ENCODE assay signal across 19 cellular contexts in genomic region chr2:168798076-168798887, GRCh38. TPM values are rescaled to one million over a fixed set of nuclear protein-coding genes. Genes with fewer than 3 reads are reported as not detected.
DNase-seq lines count a peak whose midpoint lies in the region; ATAC-seq and TF ChIP-seq lines count a peak whose summit lies in the region.
"Had no signal": no experiment of that assay in that cellular context is flagged by ENCODE, and none has a peak within 500 bp of the region (broad histone marks: within the 10 kb centered on the region; RNA-seq: fewer than 3 reads in every experiment).

No MANE protein-coding gene starts in this region.

- no peak overlapping the region for H2BK5ac ChIP-seq in H9 (ENCODE audit: insufficient read length, low read length)
- no peak overlapping the region for H2BK5ac ChIP-seq in mesenchymal stem cell (ENCODE audit: low read depth, low read length, poor library complexity, severe bottlenecking)

- peaks cover 38% of the 10 kb centered on the region in 2 experiments for H3K4me1 Mint-ChIP-seq in H9
- H3K4me1 Mint-ChIP-seq in activated T-cell treated with anti-CD3 and anti-CD28 coated beads, Interleukin-2, amount 50 U/mL, for 4 hours (ENCODE audit: low read depth): no peaks in the 10 kb centered on the region

- no peak overlapping the region for H4K91ac ChIP-seq in H9 (ENCODE audit: insufficient read length, low read depth, low read length)
- H4K91ac ChIP-seq in mesenchymal stem cell (ENCODE audit: low read length): no peak overlapping the region

- no peak overlapping the region for H2BK15ac ChIP-seq in H9 (ENCODE audit: low read depth, low read length)
- H2BK15ac ChIP-seq in mesenchymal stem cell (ENCODE audit: low read depth, poor library complexity, severe bottlenecking): no peak overlapping the region

- DNase-seq in H9 (peak; percentile 50), NCI-H226 (peak; percentile 37), dermis blood vessel endothelial cell (peak; percentile 48), mesenchymal stem cell (peak; percentile 32)
- DNase-seq in activated CD4-positive, alpha-beta T cell treated with anti-CD3 and anti-CD28 coated beads for 1 hour: no peak
- DNase-seq in stimulated activated CD4-positive, alpha-beta T cell treated with anti-CD3 and anti-CD28 coated beads, Interleukin-2, amount 100 ng/mL, for 48 hours: no peak
- DNase-seq in activated T-cell treated with anti-CD3 and anti-CD28 coated beads, Interleukin-2, amount 50 U/mL, for 4 hours: no peak
- DNase-seq: activated CD4-positive, alpha-beta T cell treated with anti-CD3 and anti-CD28 coated beads for 4 hours; anterior cingulate cortex; effector CD4-positive, alpha-beta T cell; GDM1; HFFc6; kidney glomerular epithelial cell; NCI-H1417 treated with DMSO at 0.1 percent for 48 hours; substantia nigra had no signal

- H2BK120ac ChIP-seq in H9 (ENCODE audit: low read depth, low read length, poor library complexity, severe bottlenecking) (no peak overlapping the region), mesenchymal stem cell (ENCODE audit: low read depth, low read length) (no peak overlapping the region)

- ATAC-seq in HG03139 (IDR thresholded peaks at IDR 0.05; ENCODE audit: unreplicated experiment): no peak
- no peak for ATAC-seq in activated T-cell treated with anti-CD3 and anti-CD28 coated beads, Interleukin-2, amount 50 U/mL, for 4 hours

- H3K9me3 ChIP-seq in H9 (ENCODE audit: control insufficient read depth, low read depth, low read length): no peaks in the 10 kb centered on the region
- H3K9me3 ChIP-seq in mesenchymal stem cell (ENCODE audit: control insufficient read depth, low read length): no peaks in the 10 kb centered on the region
- H3K9me3 ChIP-seq: neutrophil had no signal

- no peak for TF ChIP-seq CTCF in H9 (conservative IDR thresholded peaks at IDR 0.05)

- H4K8ac ChIP-seq in H9 (replicated peaks; ENCODE audit: insufficient read length, low read depth, low read length) (no peak overlapping the region), mesenchymal stem cell (ENCODE audit: low read length) (no peak overlapping the region)

- H3K79me1 ChIP-seq in H9 (ENCODE audit: insufficient read depth, low read depth, low read length, poor library complexity, severe bottlenecking): no peaks in the 10 kb centered on the region
- H3K79me1 ChIP-seq in mesenchymal stem cell (replicated peaks; ENCODE audit: low read length, poor library complexity, severe bottlenecking): no peaks in the 10 kb centered on the region

- peaks cover 12% of the 10 kb centered on the region for H3K27me3 Mint-ChIP-seq in H9 (ENCODE audit: low read depth)
- H3K27me3 Mint-ChIP-seq in activated T-cell treated with anti-CD3 and anti-CD28 coated beads, Interleukin-2, amount 50 U/mL, for 4 hours (ENCODE audit: low read depth): peaks cover 4% of the 10 kb centered on the region

- no peak overlapping the region for H3K56ac ChIP-seq in H9 (ENCODE audit: insufficient read length, low read depth, low read length)

- H3K4me2 ChIP-seq in H9 (ENCODE audit: insufficient read depth, insufficient read length, low read length): peak overlapping the region; percentile 20
- H3K4me2 ChIP-seq in mesenchymal stem cell (ENCODE audit: low read length, poor library complexity, severe bottlenecking): no peak overlapping the region
- H3K4me2 ChIP-seq: smooth muscle cell had no signal

- no peak overlapping the region for H3K23ac ChIP-seq in H9 (ENCODE audit: insufficient read length, low read depth, low read length)
- no peak overlapping the region for H3K23ac ChIP-seq in mesenchymal stem cell (ENCODE audit: low read length in 2 of 2)

- H3K14ac ChIP-seq in H9 (ENCODE audit: insufficient read depth, low read length) (no peak overlapping the region), mesenchymal stem cell (ENCODE audit: low read length in 2 of 2) (no peak overlapping the region)

- H3K36me3 ChIP-seq in mesenchymal stem cell (ENCODE audit: control insufficient read depth in 1 of 2, insufficient read depth in 2 of 2, low read depth in 1 of 2, low read length in 2 of 2): no peaks in the 10 kb centered on the region
- H3K36me3 ChIP-seq: neutrophil had no signal

- H3K27ac Mint-ChIP-seq in H9: peak overlapping the region in 2 of 3 experiments; percentile 7 to 25; a peak in 4 of 7 replicates
- H3K27ac Mint-ChIP-seq: HFFc6 had no signal

- H3K27ac ChIP-seq in H9 (ENCODE audit: insufficient read length, low read depth, low read length) (no peak overlapping the region), mesenchymal stem cell (ENCODE audit: low read length, poor library complexity, severe bottlenecking) (no peak overlapping the region)
- H3K27ac ChIP-seq: C4-2B, neutrophil had no signal

- H2AFZ ChIP-seq in H9 (ENCODE audit: low read length) (no peak overlapping the region), mesenchymal stem cell (ENCODE audit: low read depth, low read length) (no peak overlapping the region)

- H2AK5ac ChIP-seq in H9 (ENCODE audit: insufficient read length, low read length) (no peak overlapping the region), mesenchymal stem cell (ENCODE audit: low read length, severe bottlenecking) (no peak overlapping the region)

- H3K36me3 Mint-ChIP-seq in H9 (ENCODE audit: insufficient read depth in 1 of 3, low read depth in 3 of 3): no peaks in the 10 kb centered on the region; a peak in 1 of 7 replicates
- H3K36me3 Mint-ChIP-seq in activated T-cell treated with anti-CD3 and anti-CD28 coated beads, Interleukin-2, amount 50 U/mL, for 4 hours (ENCODE audit: insufficient read depth): no peaks in the 10 kb centered on the region

- no peaks in the 10 kb centered on the region for H3K27me3 ChIP-seq in H9 (ENCODE audit: insufficient read depth, low read length)
- peaks cover 0 to 2% of the 10 kb centered on the region in 2 experiments for H3K27me3 ChIP-seq in mesenchymal stem cell (ENCODE audit: control insufficient read depth in 1 of 2, insufficient read depth in 1 of 2, low read length in 2 of 2)
- H3K27me3 ChIP-seq: neutrophil had no signal

- H3K18ac ChIP-seq in H9 (ENCODE audit: insufficient read length, low read depth, low read length) (no peak overlapping the region), mesenchymal stem cell (ENCODE audit: low read depth in 1 of 2, low read length in 2 of 2) (no peak overlapping the region)

- no peak overlapping the region for H3K4me3 ChIP-seq in mesenchymal stem cell (ENCODE audit: insufficient read depth in 1 of 2, low read depth in 1 of 2, low read length in 2 of 2)
- H3K4me3 ChIP-seq: smooth muscle cell had no signal

- H3T11ph ChIP-seq in H9 (ENCODE audit: low read length): no peak overlapping the region

- peak overlapping the region in 1 of 2 experiments; percentile 36; a peak in 2 of 5 replicates for H3K4me3 Mint-ChIP-seq in H9
- H3K4me3 Mint-ChIP-seq in activated T-cell treated with anti-CD3 and anti-CD28 coated beads, Interleukin-2, amount 50 U/mL, for 4 hours: no peak overlapping the region
- H3K4me3 Mint-ChIP-seq: HFFc6 had no signal

- no peak overlapping the region for H2BK20ac ChIP-seq in H9 (ENCODE audit: low read depth, low read length, poor library complexity, severe bottlenecking)

- H3K23me2 ChIP-seq in H9 (ENCODE audit: insufficient read length, low read depth, low read length, poor library complexity, severe bottlenecking): no peaks in the 10 kb centered on the region

- H4K20me1 ChIP-seq in H9 (ENCODE audit: control insufficient read depth, insufficient read depth, insufficient read length): no peaks in the 10 kb centered on the region

- no peak overlapping the region for H3K4ac ChIP-seq in H9 (ENCODE audit: low read depth, low read length)
- H3K4ac ChIP-seq in mesenchymal stem cell (ENCODE audit: low read depth in 1 of 2, low read length in 2 of 2): no peak overlapping the region

- H2BK12ac ChIP-seq in H9 (ENCODE audit: insufficient read length, low read depth, low read length): no peak overlapping the region
- no peak overlapping the region for H2BK12ac ChIP-seq in mesenchymal stem cell (ENCODE audit: low read length in 2 of 2)

- no peak overlapping the region for H4K5ac ChIP-seq in H9 (ENCODE audit: insufficient read length, low read depth, low read length)

- H3K4me1 ChIP-seq in H9 (ENCODE audit: insufficient read depth, low read length) (peaks cover 25% of the 10 kb centered on the region; the same call in 1 of the 2 replicates), mesenchymal stem cell (ENCODE audit: control insufficient read depth, insufficient read depth, low read depth, low read length) (no peaks in the 10 kb centered on the region)

- H3K9me3 Mint-ChIP-seq in H9: no peaks in the 10 kb centered on the region
- no peaks in the 10 kb centered on the region for H3K9me3 Mint-ChIP-seq in activated T-cell treated with anti-CD3 and anti-CD28 coated beads, Interleukin-2, amount 50 U/mL, for 4 hours
- H3K9me3 Mint-ChIP-seq: HFFc6 had no signal

- no peaks in the 10 kb centered on the region for H3K79me2 ChIP-seq in H9 (ENCODE audit: insufficient read depth, low read length)

- no CpG with 5 or more reads among the region's 13 CpGs for WGBS in H9 (ENCODE audit: extremely low coverage, insufficient read length, low lambda C conversion rate)
- WGBS in mesenchymal stem cell: 64% methylated on average over 11 of the region's 13 CpGs

- H3K9ac ChIP-seq in H9 (ENCODE audit: extremely low read depth, insufficient read length, low read length): no peak overlapping the region
- no peak overlapping the region for H3K9ac ChIP-seq in mesenchymal stem cell (ENCODE audit: low read length)

RNA-seq across cellular contexts. Expression of gene NOSTRIN, which starts 4.2 kb away (rescaled TPM):
- total RNA-seq in H9 (2021) (not detected in 2 replicates), dermis blood vessel endothelial cell (4.5 and 34.9 TPM in 2 replicates)
- 2.6 TPM for polyA plus RNA-seq in mesenchymal stem cell (2013, experiment 1 of 2)
- 2.1 TPM for polyA plus RNA-seq in mesenchymal stem cell (2013, experiment 2 of 2)
- under 1 TPM; 0.15 to 0.32 (median 0.22) TPM for total RNA-seq in activated T-cell treated with anti-CD3 and anti-CD28 coated beads, Interleukin-2, amount 50 U/mL, for 4 hours
- total RNA-seq: HFFc6, smooth muscle cell had no signal

Comparison
In these comparisons a context has a peak if more than half of its experiments do, and no peak if none do; other contexts are left out.
1. DNase-seq: peak in H9 (single experiment), NCI-H226 (single experiment), dermis blood vessel endothelial cell (single experiment) and mesenchymal stem cell (single experiment); none in activated CD4-positive, alpha-beta T cell treated with anti-CD3 and anti-CD28 coated beads for 1 hour (single experiment), stimulated activated CD4-positive, alpha-beta T cell treated with anti-CD3 and anti-CD28 coated beads, Interleukin-2, amount 100 ng/mL, for 48 hours (0 of 2) and activated T-cell treated with anti-CD3 and anti-CD28 coated beads, Interleukin-2, amount 50 U/mL, for 4 hours (single experiment).